In genomic region chr3:104956620-104957345, GRCh38 we compare ENCODE assay signal across 1 cellular context.
TF ChIP-seq lines count a peak whose summit lies in the region.

No MANE protein-coding gene starts in this region.

TF ChIP-seq in GM23338, 12 proteins besides CTCF, POLR2A, EP300 and RAD21 (continued from another document):
- no peak for TF ChIP-seq ETS1 (IDR thresholded peaks at IDR 0.05)
- TF ChIP-seq REST (IDR thresholded peaks at IDR 0.05; ENCODE audit: unreplicated experiment) = no peak
- no peak for TF ChIP-seq ZNF462 (CRISPR knock-in tag; IDR thresholded peaks at IDR 0.05)
- no peak for TF ChIP-seq ZNF331 (CRISPR knock-in tag; IDR thresholded peaks at IDR 0.05; ENCODE audit: low read depth)
- TF ChIP-seq CREB1 (CRISPR knock-in tag; IDR thresholded peaks at IDR 0.05; ENCODE audit: low read depth) = no peak
